ENCODE assay signal across 13 cellular contexts in the genomic region with DNA sequence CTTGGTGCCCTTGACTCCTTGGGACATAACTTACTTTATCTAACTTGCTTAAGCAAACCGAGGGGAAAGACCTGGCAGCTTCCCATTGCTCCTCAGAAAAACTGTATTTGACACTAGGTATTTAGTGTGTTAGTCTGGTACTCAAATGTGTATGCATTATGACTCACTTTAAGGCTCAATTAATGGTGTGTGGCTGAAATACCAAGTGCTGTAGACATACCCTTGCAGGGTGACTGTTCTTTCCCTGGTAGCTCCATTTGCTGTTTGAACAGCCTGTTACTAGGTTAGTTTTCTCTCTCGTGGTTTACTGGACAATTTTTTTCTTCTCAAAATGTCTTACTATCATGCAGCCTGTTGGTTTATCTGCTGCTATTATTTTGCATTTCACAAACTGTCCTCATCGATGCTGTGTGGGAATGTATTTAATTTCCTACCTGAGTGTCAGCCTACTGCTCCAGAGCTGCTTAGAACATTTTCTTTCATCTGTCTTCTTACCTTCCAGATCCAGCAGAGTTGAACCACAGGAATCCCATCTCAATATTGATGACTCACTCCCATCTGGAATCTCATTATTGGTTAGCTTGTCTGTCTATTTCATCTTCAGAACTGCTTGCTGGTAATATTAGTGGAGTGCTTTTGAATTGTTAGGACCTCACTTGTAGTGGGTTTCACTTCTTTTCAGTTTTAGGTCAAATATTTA.
DNase-seq lines count a peak whose midpoint lies in the region; TF ChIP-seq lines count a peak whose summit lies in the region.
"Had no signal": no experiment of that assay in that cellular context is flagged by ENCODE, and none has a peak within 500 bp of the region (broad histone marks: within the 10 kb centered on the region; RNA-seq: fewer than 3 reads in every experiment).

No MANE protein-coding gene starts in this region.

- H3K9ac ChIP-seq in MM.1S (ENCODE audit: low read length): peak overlapping the region; percentile 37; the same call in 1 of the 2 replicates

- H3K79me2 ChIP-seq in MM.1S (ENCODE audit: low read length): no peaks in the 10 kb centered on the region

- H3K9me2 ChIP-seq in MM.1S (replicated peaks; ENCODE audit: insufficient read depth, low read length): no peaks in the 10 kb centered on the region; the same call in 1 of the 2 replicates

- peaks cover 11% of the 10 kb centered on the region for H3K9me3 Mint-ChIP-seq in T-helper 2 cell treated with Interferon-gamma antibody and Interleukin-4, amounts not matched to agents 5 μg/mL and 100 μg/mL, for 36 hours
- H3K9me3 Mint-ChIP-seq: H9 had no signal

- no peaks in the 10 kb centered on the region for H3K27me3 Mint-ChIP-seq in T-helper 2 cell treated with Interferon-gamma antibody and Interleukin-4, amounts not matched to agents 5 μg/mL and 100 μg/mL, for 36 hours (ENCODE audit: low read depth)

- peak; percentile 61 for DNase-seq in ELR (ENCODE audit: low read depth)
- DNase-seq in MM.1S: no peak
- peak; percentile 37 for DNase-seq in esophagus muscularis mucosa (ENCODE audit: extremely low spot score)
- peak; percentile 20 for DNase-seq in pons (ENCODE audit: low spot score)
- DNase-seq in NCI-H128 (lab: John Stamatoyannopoulos, UW; ENCODE audit: unreplicated experiment): no peak
- no peak for DNase-seq in transverse colon
- DNase-seq in T-helper 2 cell treated with Interferon-gamma antibody and Interleukin-4, amounts not matched to agents 5 μg/mL and 100 μg/mL, for 36 hours (ENCODE audit: low spot score): no peak
- no peak for DNase-seq in activated gamma-delta T cell treated with Interleukin-2 at 50 U/mL for 16 hours
- DNase-seq: H9, hypothalamus, midbrain, NCI-H446 treated with DMSO at 0.1 percent for 48 hours, SHP77 treated with DMSO at 0.1 percent for 48 hours had no signal

- no peak overlapping the region for H3K4me3 Mint-ChIP-seq in T-helper 2 cell treated with Interferon-gamma antibody and Interleukin-4, amounts not matched to agents 5 μg/mL and 100 μg/mL, for 36 hours
- H3K4me3 Mint-ChIP-seq: H9 had no signal

- H3F3A ChIP-seq in MM.1S (ENCODE audit: insufficient read depth, low read length): peaks cover 13% of the 10 kb centered on the region

- H2AFZ ChIP-seq in MM.1S (ENCODE audit: low read length): peak overlapping the region; percentile 5; the same call in 1 of the 2 replicates

- TF ChIP-seq EP300 in esophagus muscularis mucosa (IDR thresholded peaks at IDR 0.05): no peak
- TF ChIP-seq EP300 in transverse colon (IDR thresholded peaks at IDR 0.05; ENCODE audit: low read depth): no peak

- TF ChIP-seq CTCF in MM.1S (IDR thresholded peaks at IDR 0.05; ENCODE audit: low read length) (no peak), esophagus muscularis mucosa (IDR thresholded peaks at IDR 0.05) (no peak), transverse colon (IDR thresholded peaks at IDR 0.05) (no peak)

- peak overlapping the region; percentile 59 for H3K4me2 ChIP-seq in MM.1S (ENCODE audit: low read depth, low read length)

- H3K4me1 ChIP-seq in MM.1S (ENCODE audit: low read length) (peaks cover 29% of the 10 kb centered on the region), esophagus muscularis mucosa (no peaks in the 10 kb centered on the region), transverse colon (no peaks in the 10 kb centered on the region)

- no peaks in the 10 kb centered on the region for H3K4me1 Mint-ChIP-seq in T-helper 2 cell treated with Interferon-gamma antibody and Interleukin-4, amounts not matched to agents 5 μg/mL and 100 μg/mL, for 36 hours (ENCODE audit: low read depth)

- H3K27ac ChIP-seq in MM.1S (ENCODE audit: low read length): peak overlapping the region; percentile 77
- H3K27ac ChIP-seq in esophagus muscularis mucosa (replicated peaks in 1 of 4): no peak overlapping the region
- H3K27ac ChIP-seq in transverse colon: no peak overlapping the region

- H3K27ac Mint-ChIP-seq in T-helper 2 cell treated with Interferon-gamma antibody and Interleukin-4, amounts not matched to agents 5 μg/mL and 100 μg/mL, for 36 hours: no peak overlapping the region

- no peaks in the 10 kb centered on the region for H4K20me1 ChIP-seq in MM.1S (ENCODE audit: insufficient read depth, low read length)

- TF ChIP-seq POLR2A in esophagus muscularis mucosa (IDR thresholded peaks at IDR 0.05; ENCODE audit: low read depth) (no peak), transverse colon (IDR thresholded peaks at IDR 0.05) (no peak)

- 61% methylated on average over 3 of the region's 3 CpGs for WGBS in esophagus muscularis mucosa
- WGBS in transverse colon (ENCODE audit: low coverage in 1 of 2), 2 donors: 63% methylated on average over 3 of the region's 3 CpGs; no CpG with 5 or more reads in 1 of the 2 donors

- no peaks in the 10 kb centered on the region for H3K36me3 Mint-ChIP-seq in T-helper 2 cell treated with Interferon-gamma antibody and Interleukin-4, amounts not matched to agents 5 μg/mL and 100 μg/mL, for 36 hours (ENCODE audit: low read depth)

- H3K36me3 ChIP-seq in MM.1S (replicated peaks; ENCODE audit: insufficient read depth, low read length) (no peaks in the 10 kb centered on the region), esophagus muscularis mucosa (no peaks in the 10 kb centered on the region), transverse colon (no peaks in the 10 kb centered on the region)

- no peaks in the 10 kb centered on the region for H3K27me3 ChIP-seq in MM.1S (replicated peaks; ENCODE audit: insufficient read depth, low read length)
- no peaks in the 10 kb centered on the region for H3K27me3 ChIP-seq in esophagus muscularis mucosa
- no peaks in the 10 kb centered on the region for H3K27me3 ChIP-seq in transverse colon

- intact Hi-C loops in esophagus muscularis mucosa (cut with DNase I): no loop called here
- intact Hi-C loops in transverse colon (cut with DNase I; ENCODE audit: low total_unique reads): no loop called here

- H3K4me3 ChIP-seq in MM.1S (ENCODE audit: low read length) (no peak overlapping the region), esophagus muscularis mucosa (no peak overlapping the region), transverse colon (no peak overlapping the region)

- in situ Hi-C loops in transverse colon (cut with MboI; ENCODE audit: low pct_ligation_motif_present in 1 of 4, low pct_unique_long_range_greater_than_20kb in 1 of 4, low sequenced_read_pairs in 3 of 4): no loop called here

- H3K9me3 ChIP-seq in MM.1S (replicated peaks; ENCODE audit: insufficient read depth, low read length) (no peaks in the 10 kb centered on the region), esophagus muscularis mucosa (no peaks in the 10 kb centered on the region), transverse colon (no peaks in the 10 kb centered on the region)

Comparison
In these comparisons a context has a peak if more than half of its experiments do, and no peak if none do; other contexts are left out.
1. DNase-seq: peak in ELR (single experiment), esophagus muscularis mucosa (single experiment) and pons (single experiment); none in MM.1S (single experiment), NCI-H128 (single experiment), transverse colon (single experiment), T-helper 2 cell treated with Interferon-gamma antibody and Interleukin-4, amounts not matched to agents 5 μg/mL and 100 μg/mL, for 36 hours (single experiment) and activated gamma-delta T cell treated with Interleukin-2 at 50 U/mL for 16 hours (single experiment).